ENCODE assay signal across 8 cellular contexts in the genomic region with DNA sequence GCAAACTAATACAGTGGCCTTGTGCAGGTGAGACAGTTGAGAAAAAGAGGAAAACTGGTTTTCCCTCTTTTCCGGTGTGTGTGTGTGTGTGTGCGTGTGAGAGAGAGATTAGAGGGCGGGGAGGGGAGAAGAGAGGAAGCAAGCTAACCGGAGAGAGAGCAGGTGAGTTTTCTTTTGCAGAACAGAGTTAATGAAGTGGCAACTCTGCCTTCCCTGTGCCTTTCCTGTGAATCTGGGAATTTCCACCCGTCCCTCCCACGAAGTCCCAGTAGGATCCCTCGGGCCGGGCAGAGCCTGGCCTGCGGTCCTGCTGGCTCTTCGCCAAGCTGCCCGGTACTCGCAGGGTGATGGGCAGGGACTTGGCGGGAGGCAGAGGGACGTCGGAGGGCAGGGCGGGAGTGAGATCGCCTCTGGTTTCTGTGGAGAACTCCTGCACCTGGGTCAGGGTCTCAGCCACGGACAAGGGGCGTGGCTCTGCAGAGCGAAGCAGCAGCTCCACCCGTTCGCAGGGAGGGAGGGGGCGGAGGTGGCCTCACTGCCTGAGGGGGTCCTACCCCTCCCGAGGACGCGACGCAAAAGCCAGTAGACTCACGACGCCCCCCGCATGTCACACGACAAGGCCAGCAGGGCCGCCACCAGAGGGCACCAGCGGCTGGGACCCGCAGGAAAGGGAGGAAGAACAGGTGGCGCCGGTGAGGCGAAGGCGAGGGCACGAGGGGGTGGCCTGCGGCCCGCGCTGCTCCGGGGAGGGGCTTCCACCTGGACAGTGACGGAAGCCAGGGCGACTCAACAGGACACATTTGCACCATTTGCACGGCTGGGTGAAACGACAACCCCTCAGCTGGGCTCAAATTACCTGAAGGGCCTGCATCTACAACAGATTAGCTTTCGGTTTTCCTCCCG. TPM values are rescaled to one million over a fixed set of nuclear protein-coding genes. Genes with fewer than 3 reads are reported as not detected.
DNase-seq lines count a peak whose midpoint lies in the region; ATAC-seq and TF ChIP-seq lines count a peak whose summit lies in the region.

No MANE protein-coding gene starts in this region.

- intact Hi-C loops in body of pancreas (cut with DNase I): no loop called here

- H3K9me3 ChIP-seq in body of pancreas: no peaks in the 10 kb centered on the region

- H3K4me1 ChIP-seq in body of pancreas: peaks cover 17% of the 10 kb centered on the region

- peak in 2 of 3 donors; percentile 22 to 31 for TF ChIP-seq POLR2A in body of pancreas (IDR thresholded peaks at IDR 0.05)

- peak; percentile 47 to 81 (median 70) for TF ChIP-seq CTCF in body of pancreas (IDR thresholded peaks at IDR 0.05)

- WGBS in body of pancreas, 2 donors: 2 to 6% methylated on average over 14 to 48 of the region's 49 CpGs

- in situ Hi-C loops in ACHN (cut with HindIII; ENCODE audit: low pct_ligation_motif_present, low pct_unique_long_range_greater_than_20kb, low sequenced_read_pairs): no loop called here

- DNase-seq in ACHN: peak; percentile 62
- DNase-seq in NCI-H1417 treated with DMSO at 0.1 percent for 48 hours (lab: John Stamatoyannopoulos, UW): peak; percentile 59
- peak; percentile 8 for DNase-seq in T1000 (lab: John Stamatoyannopoulos, UW)
- peak; percentile 73 to 82 (median 80) for DNase-seq in body of pancreas
- DNase-seq in iPS-NIHi7 (ENCODE audit: extremely low spot score): peak; percentile 95
- DNase-seq in stimulated activated CD4-positive, alpha-beta T cell treated with anti-CD3 and anti-CD28 coated beads, Interleukin-15, amount 100 ng/mL, for 48 hours (ENCODE audit: low read depth in 2 of 2): peak; percentile 48 to 66
- DNase-seq in NCI-H1694 (lab: John Stamatoyannopoulos, UW): no peak

- ATAC-seq in GM19438 (IDR thresholded peaks at IDR 0.05; ENCODE audit: low read depth, unreplicated experiment) (peak; percentile 84), body of pancreas (peak; percentile 85)

- H3K36me3 ChIP-seq in body of pancreas (replicated peaks in 1 of 2; ENCODE audit: insufficient read depth in 1 of 2, low read depth in 2 of 2): no peaks in the 10 kb centered on the region

- H3K4me3 ChIP-seq in body of pancreas: peak overlapping the region; percentile 2 to 21

- H3K27ac ChIP-seq in body of pancreas: peak overlapping the region; percentile 12 to 82 (median 70)

- H3K27me3 ChIP-seq in body of pancreas: no peaks in the 10 kb centered on the region

RNA-seq across cellular contexts. Expression of a gene that starts 51.2 kb away (rescaled TPM):
- total RNA-seq in body of pancreas: 1 to 10 TPM in 1 of 2 donors, under 1 TPM in 1; 0.33 to 1.6 TPM

RNA-seq across cellular contexts. Expression of a gene that starts 59.2 kb away (rescaled TPM):
- 10 to 100 TPM; 10.4 to 20.8 TPM for total RNA-seq in body of pancreas
